20 cellular contexts compared by ENCODE assay signal in the genomic region with DNA sequence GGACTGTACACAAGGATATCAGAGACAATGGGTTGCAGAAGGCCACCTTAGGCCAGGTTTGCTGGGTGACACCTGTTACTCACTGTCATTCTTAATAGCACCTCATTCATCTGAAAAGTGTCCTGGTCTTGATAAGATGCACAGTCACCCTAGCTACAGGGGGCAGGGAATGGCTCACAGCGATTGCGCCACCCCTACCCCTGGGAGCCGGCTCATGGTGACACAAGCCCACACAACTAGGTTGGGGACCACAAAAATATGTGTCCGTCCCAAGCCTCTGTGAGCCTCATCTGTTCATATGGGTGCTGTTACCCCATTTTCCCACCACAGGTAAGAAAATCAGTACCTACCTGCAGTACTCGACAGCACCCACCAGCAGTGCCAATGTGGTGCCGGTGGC.
"Had no signal": no experiment of that assay in that cellular context is flagged by ENCODE, and none has a peak within 500 bp of the region (broad histone marks: within the 10 kb centered on the region; RNA-seq: fewer than 3 reads in every experiment).

No MANE protein-coding gene starts in this region.

- H3K9me3 Mint-ChIP-seq: activated naive CD4-positive, alpha-beta T cell treated with anti-CD3 and anti-CD28 coated beads, Interleukin-2, amount 50 U/mL, for 72 hours; natural killer cell had no signal

- H3K36me3 ChIP-seq: colonic mucosa, left lung, neutrophil, tibial nerve, vagina had no signal

- H3K27ac ChIP-seq: body of pancreas, colonic mucosa, left lung, neutrophil, vagina had no signal

- H3K9me3 ChIP-seq: body of pancreas, colonic mucosa, left lung, neutrophil, tibial nerve, vagina had no signal

- H3K27me3 ChIP-seq: body of pancreas, colonic mucosa, left lung, neutrophil, tibial nerve, vagina had no signal

- ATAC-seq: activated naive CD4-positive, alpha-beta T cell treated with anti-CD3 and anti-CD28 coated beads, Interleukin-2, amount 50 U/mL, for 72 hours; body of pancreas; natural killer cell; T-helper 17 cell had no signal

- H3K36me3 Mint-ChIP-seq: activated naive CD4-positive, alpha-beta T cell treated with anti-CD3 and anti-CD28 coated beads, Interleukin-2, amount 50 U/mL, for 72 hours; natural killer cell had no signal

- DNase-seq: activated CD4-positive, alpha-beta T cell treated with anti-CD3 and anti-CD28 coated beads, Interleukin-2, amount 50 U/mL, for 4 hours; activated CD4-positive, CD25-positive, alpha-beta regulatory T cell treated with anti-CD3 and anti-CD28 coated beads, Interleukin-2, amount 50 U/mL, for 72 hours; activated effector memory CD4-positive, alpha-beta T cell treated with Interleukin-2 at 50 U/mL for 16 hours; amniotic stem cell; body of pancreas; central memory CD4-positive, alpha-beta T cell; colonic mucosa; hippocampal formation; kidney; left lung; mesenchymal stem cell; natural killer cell; retina; stimulated activated CD4-positive, alpha-beta T cell treated with anti-CD3 and anti-CD28 coated beads, Interleukin-2, amount 100 ng/mL, for 48 hours; stimulated activated naive CD4-positive, alpha-beta T cell; T-helper 17 cell had no signal

- H3K4me3 ChIP-seq: body of pancreas, colonic mucosa, left lung, tibial nerve, vagina had no signal

- H3K4me3 Mint-ChIP-seq: natural killer cell, T-helper 17 cell had no signal

- H3K4me1 ChIP-seq: colonic mucosa had no signal

- H3K27me3 Mint-ChIP-seq: T-helper 17 cell had no signal
